Comparison of ENCODE assay signal across 27 cellular contexts in the genomic region with DNA sequence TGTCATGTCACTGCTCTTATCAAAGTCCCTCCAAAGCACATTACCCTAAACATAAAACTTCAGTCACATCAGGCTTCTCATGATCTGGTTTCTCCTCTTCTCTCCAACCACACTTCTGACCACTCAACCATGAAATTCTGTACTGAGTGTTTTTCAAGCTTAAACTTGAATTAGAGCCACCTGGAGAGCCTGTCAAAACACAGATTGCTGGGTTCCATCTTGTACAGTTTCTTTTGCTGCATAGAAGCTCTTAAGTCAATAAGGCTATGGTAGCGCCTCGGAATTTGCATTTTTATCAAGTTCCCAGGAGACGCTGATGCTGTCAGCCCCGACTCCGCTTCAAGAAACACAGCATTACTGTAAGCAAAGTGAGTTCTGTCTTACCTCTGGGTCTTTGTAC. TPM values are rescaled to one million over a fixed set of nuclear protein-coding genes. Genes with fewer than 3 reads are reported as not detected.
"Had no signal": no experiment of that assay in that cellular context is flagged by ENCODE, and none has a peak within 500 bp of the region (broad histone marks: within the 10 kb centered on the region; RNA-seq: fewer than 3 reads in every experiment).

No MANE protein-coding gene starts in this region.

- H3K36me3 ChIP-seq: breast epithelium, neutrophil, ovary, thoracic aorta, uterus had no signal

- H3K4me1 ChIP-seq: breast epithelium, uterus had no signal

- ATAC-seq: activated CD8-positive, alpha-beta T cell treated with anti-CD3 and anti-CD28 coated beads for 36 hours; activated naive CD4-positive, alpha-beta T cell treated with anti-CD3 and anti-CD28 coated beads, Interleukin-2, amount 50 U/mL, for 72 hours; esophagus mucosa; left cardiac atrium; sciatic nerve; stimulated activated effector memory CD8-positive, alpha-beta T cell treated with anti-CD3 and anti-CD28 coated beads, Interleukin-12 subunit alpha, Interleukin-12 subunit beta, amount 100 ng/mL, for 72 hours had no signal

- DNase-seq: activated CD4-positive, alpha-beta T cell treated with anti-CD3 and anti-CD28 coated beads, Interleukin-2, amount 10 ng/mL, durations not matched to agents 7 days and 5 days; activated CD4-positive, CD25-positive, alpha-beta regulatory T cell treated with anti-CD3 and anti-CD28 coated beads, Interleukin-2, amount 50 U/mL, for 72 hours; activated CD8-positive, alpha-beta T cell treated with anti-CD3 and anti-CD28 coated beads for 36 hours; activated naive CD4-positive, alpha-beta T cell; activated T-cell treated with anti-CD3 and anti-CD28 coated beads, Interleukin-2, amount 50 U/mL, for 48 hours; central memory CD4-positive, alpha-beta T cell; endodermal cell; foreskin fibroblast; head of caudate nucleus; hippocampal formation; left cardiac atrium; mammary epithelial cell; ovary; retina; stimulated activated CD4-positive, alpha-beta T cell treated with anti-CD3 and anti-CD28 coated beads, Interleukin-4, amount 100 ng/mL, for 24 hours; trophoblast cell; uterus had no signal

- H3K27ac ChIP-seq: breast epithelium, neutrophil, ovary, skin epidermis, thoracic aorta, uterus had no signal

- H3K9me3 ChIP-seq: neutrophil, ovary, thoracic aorta, uterus had no signal

- H3K4me3 ChIP-seq: breast epithelium, ovary, skin epidermis, thoracic aorta, uterus had no signal

- H3K27me3 ChIP-seq: neutrophil, ovary, uterus had no signal

RNA-seq across cellular contexts. Expression of gene SRRM4, which starts 16.4 kb away (rescaled TPM):
- total RNA-seq: activated CD4-positive, alpha-beta T cell treated with anti-CD3 and anti-CD28 coated beads, Interleukin-2, amount 10 ng/mL, durations not matched to agents 7 days and 5 days; activated CD8-positive, alpha-beta T cell treated with anti-CD3 and anti-CD28 coated beads for 36 hours; activated naive CD4-positive, alpha-beta T cell treated with anti-CD3 and anti-CD28 coated beads, Interleukin-2, amount 50 U/mL, for 72 hours; breast epithelium; esophagus mucosa; liver; mammary epithelial cell; subcutaneous adipose tissue had no signal
